Comparison of ENCODE assay signal across 8 cellular contexts in the genomic region with DNA sequence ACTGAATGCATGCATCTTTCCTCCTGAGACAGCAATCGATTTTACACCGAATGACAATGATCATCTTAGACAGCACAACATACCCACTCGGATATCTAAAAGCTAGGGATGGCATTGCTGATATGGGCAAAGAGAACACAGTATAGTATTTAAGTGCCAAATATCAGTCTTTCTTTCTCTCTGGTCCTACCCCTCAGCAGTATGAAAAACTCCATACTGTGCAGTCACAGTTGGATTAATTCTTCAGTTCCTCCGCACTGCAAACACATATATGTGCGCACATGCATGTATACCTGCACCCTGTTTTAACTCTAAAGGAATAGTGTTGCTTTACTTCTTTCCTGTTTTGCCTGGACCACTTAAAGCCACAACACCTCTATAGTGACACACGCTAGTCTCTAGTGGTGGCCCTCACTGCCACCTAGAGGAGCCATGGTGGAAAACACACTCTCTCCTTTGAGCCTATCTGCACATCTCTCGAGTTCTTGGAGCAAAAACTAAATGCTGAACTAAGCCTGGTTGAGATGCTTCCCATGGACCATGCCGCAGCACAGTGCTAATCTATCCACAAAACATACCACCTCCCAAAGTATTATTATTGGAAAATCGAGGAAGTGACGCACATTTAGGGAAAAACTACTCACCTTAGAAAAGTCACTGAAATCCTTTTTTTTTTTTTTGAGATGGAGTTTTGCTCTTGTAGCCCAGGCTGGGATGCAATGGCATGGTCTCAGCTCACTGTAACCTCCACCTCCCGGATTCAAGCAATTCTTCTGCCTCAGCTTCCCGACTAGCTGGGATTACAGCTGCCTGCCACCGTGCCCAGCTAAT. TPM values are rescaled to one million over a fixed set of nuclear protein-coding genes. Genes with fewer than 3 reads are reported as not detected.
DNase-seq lines count a peak whose midpoint lies in the region; ATAC-seq and TF ChIP-seq lines count a peak whose summit lies in the region.

No MANE protein-coding gene starts in this region.

- H3K36me3 ChIP-seq in HUES6 (ENCODE audit: control insufficient read depth, insufficient read depth, low read length): no peaks in the 10 kb centered on the region
- H3K36me3 ChIP-seq in heart right ventricle: no peaks in the 10 kb centered on the region

- H3K9ac ChIP-seq in HUES6 (ENCODE audit: low read length): no peak overlapping the region

- H3K4me1 ChIP-seq in HUES6 (ENCODE audit: control insufficient read depth, insufficient read depth, low read length) (peaks cover 19% of the 10 kb centered on the region), heart right ventricle (peaks cover 0 to 19% (median 0%) of the 10 kb centered on the region in 9 donors)

- WGBS in heart right ventricle, 2 donors: 48 to 50% methylated on average over 13 of the region's 13 CpGs

- peak; percentile 83 for DNase-seq in EH (ENCODE audit: low read depth)
- peak; percentile 57 for DNase-seq in SK-N-DZ (ENCODE audit: low spot score)
- DNase-seq in activated naive CD8-positive, alpha-beta T cell treated with anti-CD3 and anti-CD28 coated beads, Interleukin-2, amount 50 U/mL, for 16 hours (ENCODE audit: low read depth, low spot score): peak; percentile 17
- peak; percentile 27 to 47 for DNase-seq in heart right ventricle
- DNase-seq in retinal pigment epithelial cell (ENCODE audit: low read depth): no peak
- no peak for DNase-seq in NCI-H128 (lab: John Stamatoyannopoulos, UW; ENCODE audit: unreplicated experiment)

- H3K9me3 ChIP-seq in HUES6 (ENCODE audit: control insufficient read depth, insufficient read depth, low read depth, low read length) (no peaks in the 10 kb centered on the region), heart right ventricle (no peaks in the 10 kb centered on the region)

- TF ChIP-seq CTCF in heart right ventricle (IDR thresholded peaks at IDR 0.05): peak; percentile 30 to 84 (median 75)
- peak; percentile 80 for TF ChIP-seq CTCF in retinal pigment epithelial cell (conservative IDR thresholded peaks at IDR 0.05; ENCODE audit: low read depth, low read length)

- H3K27ac ChIP-seq in HUES6 (ENCODE audit: low read depth, low read length) (peak overlapping the region; percentile 35; the same call in 1 of the 2 replicates), heart right ventricle (no peak overlapping the region)

- H3K27me3 ChIP-seq in HUES6 (ENCODE audit: control insufficient read depth, insufficient read depth, low read length) (no peaks in the 10 kb centered on the region), heart right ventricle (peaks cover 0 to 8% (median 0%) of the 10 kb centered on the region in 7 donors)

- H3K4me3 ChIP-seq in HUES6 (ENCODE audit: low read depth, low read length): no peak overlapping the region
- H3K4me3 ChIP-seq in heart right ventricle: no peak overlapping the region
- H3K4me3 ChIP-seq in retinal pigment epithelial cell (ENCODE audit: low read length): no peak overlapping the region

- intact Hi-C loops in heart right ventricle (cut with DNase I): loop anchor here in 9 of 10 donors (1.0 to 5.0 kb wide), 3 partner anchors 37 to 38 kb away; no protein-coding TSS in a partner anchor

- ATAC-seq in GM21381 (IDR thresholded peaks at IDR 0.05; ENCODE audit: unreplicated experiment): peak; percentile 84
- peak; percentile 88 to 96 (median 93) for ATAC-seq in heart right ventricle

RNA-seq across cellular contexts. Expression of a gene that starts 11.9 kb away (rescaled TPM):
- polyA plus RNA-seq in SK-N-DZ (2014; cell fraction: cytosol; rRNA removed): not detected in 2 replicates
- not detected in 2 replicates for polyA plus RNA-seq in SK-N-DZ (2014; cell fraction: nucleus; rRNA removed)
- total RNA-seq in heart right ventricle: not detected
- polyA plus RNA-seq in heart right ventricle: under 1 TPM in 1 of 2 donors, not detected in 1; 0.03 TPM

RNA-seq across cellular contexts. Expression of a gene that starts 18.8 kb away (rescaled TPM):
- not detected in 2 replicates for polyA plus RNA-seq in SK-N-DZ (2014; cell fraction: cytosol; rRNA removed)
- not detected in 2 replicates for polyA plus RNA-seq in SK-N-DZ (2014; cell fraction: nucleus; rRNA removed)
- total RNA-seq in heart right ventricle: 1 to 10 TPM in 2 of 10 donors, under 1 TPM in 7, not detected in 1; 0.26 to 2.2 (median 0.49) TPM
- polyA plus RNA-seq in heart right ventricle: under 1 TPM in 1 of 2 donors, not detected in 1; 0.07 TPM

RNA-seq across cellular contexts. Expression of a gene that starts 21.9 kb away (rescaled TPM):
- polyA plus RNA-seq in SK-N-DZ (2014; cell fraction: cytosol; rRNA removed): 22.4 and 25.9 TPM in 2 replicates
- 23.8 and 24.2 TPM in 2 replicates for polyA plus RNA-seq in SK-N-DZ (2014; cell fraction: nucleus; rRNA removed)
- 100 to 1,000 TPM; 285 to 512 (median 413) TPM for total RNA-seq in heart right ventricle
- 100 to 1,000 TPM; 111 to 177 TPM for polyA plus RNA-seq in heart right ventricle

Comparison
In these comparisons a context has a peak if more than half of its experiments do, and no peak if none do; other contexts are left out.
1. DNase-seq: peak in EH (single experiment), SK-N-DZ (single experiment), activated naive CD8-positive, alpha-beta T cell treated with anti-CD3 and anti-CD28 coated beads, Interleukin-2, amount 50 U/mL, for 16 hours (single experiment) and heart right ventricle (2 of 2); none in retinal pigment epithelial cell (single experiment) and NCI-H128 (single experiment).